ENCODE assay signal across 1 cellular context in the genomic region with DNA sequence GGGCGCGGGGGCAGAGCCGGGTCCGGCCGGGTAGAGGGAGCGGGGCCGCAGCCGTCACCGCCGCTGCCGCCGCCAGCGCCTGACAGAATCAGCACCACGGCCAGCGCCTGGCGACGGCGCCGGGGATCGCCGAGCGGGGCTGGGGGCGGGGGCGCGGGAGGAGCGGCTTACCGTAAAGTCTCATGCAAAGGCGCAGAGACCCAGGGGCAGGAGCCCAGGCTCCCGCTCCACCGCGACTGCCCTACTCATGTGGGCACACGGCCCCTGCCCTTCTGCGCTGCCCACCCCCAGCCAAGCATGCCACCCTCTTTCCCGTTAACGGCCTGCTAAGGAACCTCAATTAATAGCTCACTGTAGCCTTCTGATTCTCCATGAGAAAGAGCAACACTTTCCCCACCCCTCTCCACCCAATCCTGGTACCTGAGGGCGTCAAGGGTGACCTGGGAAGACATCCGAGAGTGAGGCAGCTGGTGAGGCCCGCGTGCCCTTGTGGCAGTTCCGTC.
TF ChIP-seq lines count a peak whose summit lies in the region.

Gene SEZ6, minus strand, starts transcription at position 98 of the 503 bp plus-strand sequence. CDS start 164 bp downstream, outside the sequence.

TF ChIP-seq in IMR-90, 13 proteins besides CTCF, POLR2A, EP300 and RAD21:
- TF ChIP-seq, protein P1, sequence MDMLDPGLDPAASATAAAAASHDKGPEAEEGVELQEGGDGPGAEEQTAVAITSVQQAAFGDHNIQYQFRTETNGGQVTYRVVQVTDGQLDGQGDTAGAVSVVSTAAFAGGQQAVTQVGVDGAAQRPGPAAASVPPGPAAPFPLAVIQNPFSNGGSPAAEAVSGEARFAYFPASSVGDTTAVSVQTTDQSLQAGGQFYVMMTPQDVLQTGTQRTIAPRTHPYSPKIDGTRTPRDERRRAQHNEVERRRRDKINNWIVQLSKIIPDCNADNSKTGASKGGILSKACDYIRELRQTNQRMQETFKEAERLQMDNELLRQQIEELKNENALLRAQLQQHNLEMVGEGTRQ (IDR thresholded peaks at IDR 0.05; ENCODE audit: low read depth, low read length): no peak
- TF ChIP-seq MAFK (IDR thresholded peaks at IDR 0.05; ENCODE audit: low read depth, low read length) (peak; percentile 25; the same call in 1 of the 2 replicates), MXI1 (IDR thresholded peaks at IDR 0.05; ENCODE audit: borderline replicate concordance, low read depth, low read length) (peak; percentile 67; the same call in 1 of the 2 replicates), RCOR1 (IDR thresholded peaks at IDR 0.05; ENCODE audit: insufficient replicate concordance, low read length) (peak; percentile 30), NFE2L2 (IDR thresholded peaks at IDR 0.05; ENCODE audit: low read depth, low read length) (no peak), MAZ (IDR thresholded peaks at IDR 0.05; ENCODE audit: borderline replicate concordance, low read depth, low read length) (peak; percentile 98)
TF ChIP-seq in IMR-90: peak in this region for 4.
